ENCODE assay signal across 1 cellular context in genomic region chr19:19475845-19476828, GRCh38.
TF ChIP-seq lines count a peak whose summit lies in the region.

No MANE protein-coding gene starts in this region.

TF ChIP-seq in HepG2, 621 proteins besides CTCF, POLR2A, EP300 and RAD21:
- TF ChIP-seq FLYWCH1 (CRISPR knock-in tag; IDR thresholded peaks at IDR 0.05) (no peak), STAG1 (CRISPR knock-in tag; IDR thresholded peaks at IDR 0.05) (peak; percentile 42), SMC3 (IDR thresholded peaks at IDR 0.05; ENCODE audit: low read length) (0 out of 2 replicates have a peak, but pooled peaks have one; percentile 15)
